Comparison of ENCODE assay signal across 1 cellular context in genomic region chr17:4531988-4532736, GRCh38.
TF ChIP-seq lines count a peak whose summit lies in the region.

No MANE protein-coding gene starts in this region.

TF ChIP-seq in SK-N-SH, 30 proteins besides CTCF, POLR2A, EP300 and RAD21:
- TF ChIP-seq JUND (IDR thresholded peaks at IDR 0.05), result no peak
- TF ChIP-seq USF2 (IDR thresholded peaks at IDR 0.05; ENCODE audit: borderline replicate concordance, low read depth, low read length), result no peak
- TF ChIP-seq ZBTB33 (IDR thresholded peaks at IDR 0.05; ENCODE audit: borderline replicate concordance, low read depth), result no peak
- TF ChIP-seq, protein P1, sequence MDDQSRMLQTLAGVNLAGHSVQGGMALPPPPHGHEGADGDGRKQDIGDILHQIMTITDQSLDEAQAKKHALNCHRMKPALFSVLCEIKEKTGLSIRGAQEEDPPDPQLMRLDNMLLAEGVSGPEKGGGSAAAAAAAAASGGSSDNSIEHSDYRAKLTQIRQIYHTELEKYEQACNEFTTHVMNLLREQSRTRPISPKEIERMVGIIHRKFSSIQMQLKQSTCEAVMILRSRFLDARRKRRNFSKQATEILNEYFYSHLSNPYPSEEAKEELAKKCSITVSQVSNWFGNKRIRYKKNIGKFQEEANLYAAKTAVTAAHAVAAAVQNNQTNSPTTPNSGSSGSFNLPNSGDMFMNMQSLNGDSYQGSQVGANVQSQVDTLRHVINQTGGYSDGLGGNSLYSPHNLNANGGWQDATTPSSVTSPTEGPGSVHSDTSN (IDR thresholded peaks at IDR 0.05), result no peak
- no peak for TF ChIP-seq CHD2 (IDR thresholded peaks at IDR 0.05; ENCODE audit: low read length, partially characterized antibody)
- no peak for TF ChIP-seq GABPA (IDR thresholded peaks at IDR 0.05; ENCODE audit: low read depth)
- no peak for TF ChIP-seq RCOR1 (IDR thresholded peaks at IDR 0.05; ENCODE audit: low read length)
- no peak for TF ChIP-seq POLR2AphosphoS5 (IDR thresholded peaks at IDR 0.05; ENCODE audit: low read depth, low read length)
- TF ChIP-seq FOSL2 (IDR thresholded peaks at IDR 0.05; ENCODE audit: borderline replicate concordance, low read depth), result no peak
- TF ChIP-seq MXI1 (IDR thresholded peaks at IDR 0.05; ENCODE audit: low read depth, low read length), result no peak
- no peak for TF ChIP-seq GATA2 (CRISPR knock-in tag; IDR thresholded peaks at IDR 0.05)
- no peak for TF ChIP-seq MEF2A (IDR thresholded peaks at IDR 0.05; ENCODE audit: borderline replicate concordance, low read depth)
